In genomic region chr10:18689498-18689897, GRCh38 we compare ENCODE assay signal across 12 cellular contexts. TPM values are rescaled to one million over a fixed set of nuclear protein-coding genes. Genes with fewer than 3 reads are reported as not detected.
DNase-seq lines count a peak whose midpoint lies in the region; ATAC-seq, FAIRE-seq and TF ChIP-seq lines count a peak whose summit lies in the region.
"Had no signal": no experiment of that assay in that cellular context is flagged by ENCODE, and none has a peak within 500 bp of the region (broad histone marks: within the 10 kb centered on the region; RNA-seq: fewer than 3 reads in every experiment).

No MANE protein-coding gene starts in this region.

- H3K23ac ChIP-seq in H1 (ENCODE audit: insufficient read length): no peak overlapping the region

- no peak overlapping the region for H4K5ac ChIP-seq in H1 (ENCODE audit: insufficient read length, low read depth, low read length)

- no peak overlapping the region for H2AK5ac ChIP-seq in H1 (ENCODE audit: low read depth, low read length)

- H4K91ac ChIP-seq in H1 (replicated peaks; ENCODE audit: insufficient read length, low read length): no peak overlapping the region

- no peaks in the 10 kb centered on the region for H3K36me3 Mint-ChIP-seq in activated CD8-positive, alpha-beta T cell treated with anti-CD3 and anti-CD28 coated beads for 36 hours (ENCODE audit: low read depth)
- H3K36me3 Mint-ChIP-seq in activated CD8-positive, alpha-beta T cell treated with anti-CD3 and anti-CD28 coated beads, Interleukin-2, amount 10 ng/mL, durations not matched to agents 7 days and 5 days (ENCODE audit: low read depth): no peaks in the 10 kb centered on the region

- no peaks in the 10 kb centered on the region for H3K36me3 ChIP-seq in H1 (ENCODE audit: control insufficient read depth in 2 of 4, insufficient read depth in 4 of 4, low read length in 3 of 4)
- no peaks in the 10 kb centered on the region for H3K36me3 ChIP-seq in small intestine (ENCODE audit: control insufficient read depth in 2 of 2, insufficient read depth in 2 of 2, low read length in 2 of 2)
- H3K36me3 ChIP-seq: thoracic aorta had no signal

- H3K9ac ChIP-seq in H1 (replicated peaks in 1 of 4; ENCODE audit: extremely low read depth in 1 of 4, low read depth in 3 of 4, low read length in 3 of 4): no peak overlapping the region
- H3K9ac ChIP-seq: parathyroid adenoma had no signal

- H3K4me3 Mint-ChIP-seq in activated CD8-positive, alpha-beta T cell treated with anti-CD3 and anti-CD28 coated beads for 36 hours: no peak overlapping the region
- H3K4me3 Mint-ChIP-seq in activated CD8-positive, alpha-beta T cell treated with anti-CD3 and anti-CD28 coated beads, Interleukin-2, amount 10 ng/mL, durations not matched to agents 7 days and 5 days: no peak overlapping the region

- no peaks in the 10 kb centered on the region for H4K20me1 ChIP-seq in H1 (replicated peaks in 1 of 2; ENCODE audit: control insufficient read depth in 1 of 2, insufficient read depth in 2 of 2, low read length in 2 of 2)

- H3K9me3 ChIP-seq in H1 (ENCODE audit: insufficient read depth in 2 of 2, low read depth in 1 of 2, low read length in 1 of 2) (no peaks in the 10 kb centered on the region), small intestine (ENCODE audit: control insufficient read depth, low read depth) (no peaks in the 10 kb centered on the region)
- H3K9me3 ChIP-seq: thoracic aorta had no signal

- no peak overlapping the region for H4K8ac ChIP-seq in H1 (ENCODE audit: extremely low read depth, insufficient read depth, low read length)

- no peak overlapping the region for H2BK120ac ChIP-seq in H1 (replicated peaks; ENCODE audit: low read depth, low read length)

- FAIRE-seq in H1 (lab: Jason Lieb, UNC): no peak
- no peak for FAIRE-seq in small intestine (lab: Jason Lieb, UNC)

- no peak overlapping the region for H2BK5ac ChIP-seq in H1 (ENCODE audit: low read depth, low read length)

- H3K4me1 ChIP-seq in H1 (replicated peaks in 1 of 4; ENCODE audit: control insufficient read depth in 3 of 4, insufficient read depth in 4 of 4, low read length in 3 of 4) (0 out of 7 replicates have a peak, but pooled peaks cover 0 to 2% (median under 1%) of the 10 kb centered on the region in 4 experiments), small intestine (ENCODE audit: control insufficient read depth in 2 of 2, insufficient read depth in 1 of 2, low read depth in 1 of 2, low read length in 1 of 2) (no peaks in the 10 kb centered on the region)
- H3K4me1 ChIP-seq: parathyroid adenoma had no signal

- CTCF ChIA-PET in activated CD8-positive, alpha-beta T cell treated with anti-CD3 and anti-CD28 coated beads for 36 hours (lab: Charles Lee): interaction anchor here (1.0 kb wide), 1 partner anchor 10 kb away, joined by 3 read pairs; no protein-coding TSS in a partner anchor
- CTCF ChIA-PET in activated CD8-positive, alpha-beta T cell treated with anti-CD3 and anti-CD28 coated beads, Interleukin-2, amount 10 ng/mL, durations not matched to agents 7 days and 5 days (lab: Charles Lee): no interaction called here
- CTCF ChIA-PET in H1 (lab: Charles Lee; ENCODE audit: partially characterized antibody): interaction anchor here (1.0 to 1.3 kb wide), 2 partner anchors 24 to 480 kb away, joined by 3 read pairs; no protein-coding TSS in a partner anchor

- H3K27me3 Mint-ChIP-seq in activated CD8-positive, alpha-beta T cell treated with anti-CD3 and anti-CD28 coated beads for 36 hours: no peaks in the 10 kb centered on the region
- no peaks in the 10 kb centered on the region for H3K27me3 Mint-ChIP-seq in activated CD8-positive, alpha-beta T cell treated with anti-CD3 and anti-CD28 coated beads, Interleukin-2, amount 10 ng/mL, durations not matched to agents 7 days and 5 days (ENCODE audit: low read depth)

- DNase-seq in activated CD8-positive, alpha-beta T cell treated with anti-CD3 and anti-CD28 coated beads for 36 hours: no peak
- no peak for DNase-seq in activated CD8-positive, alpha-beta T cell treated with anti-CD3 and anti-CD28 coated beads, Interleukin-2, amount 10 ng/mL, durations not matched to agents 7 days and 5 days
- DNase-seq in NCI-H82 (lab: John Stamatoyannopoulos, UW) (peak; percentile 9), H1 (ENCODE audit: low read depth in 1 of 2, low spot score in 2 of 2) (no peak), small intestine (peak; percentile 34), epidermal melanocyte (ENCODE audit: insufficient read length, low spot score) (no peak), activated T-cell treated with anti-CD3 and anti-CD28 coated beads for 4 hours (no peak)
- DNase-seq: caudate nucleus, GDM1 had no signal

- intact Hi-C loops in activated CD8-positive, alpha-beta T cell treated with anti-CD3 and anti-CD28 coated beads for 36 hours (cut with micrococcal nuclease): no loop called here

- no peaks in the 10 kb centered on the region for H3K79me1 ChIP-seq in H1 (ENCODE audit: low read depth, low read length)

- no peaks in the 10 kb centered on the region for H3K23me2 ChIP-seq in H1 (ENCODE audit: low read depth, low read length)

- peak; percentile 18 for TF ChIP-seq CTCF in activated CD8-positive, alpha-beta T cell treated with anti-CD3 and anti-CD28 coated beads for 36 hours (IDR thresholded peaks at IDR 0.05)
- TF ChIP-seq CTCF in H1 (IDR thresholded peaks at IDR 0.05; ENCODE audit: control extremely low read depth in 1 of 3, insufficient read depth in 1 of 3, low read depth in 1 of 3, low read length in 3 of 3): peak in 1 of 3 experiments; percentile 7; a peak in 1 of 4 replicates

- no peak overlapping the region for H3K4ac ChIP-seq in H1 (replicated peaks; ENCODE audit: insufficient read length, low read depth, low read length)

- H2BK15ac ChIP-seq in H1 (ENCODE audit: low read length): no peak overlapping the region

- H3K27ac Mint-ChIP-seq in activated CD8-positive, alpha-beta T cell treated with anti-CD3 and anti-CD28 coated beads for 36 hours: no peak overlapping the region
- H3K27ac Mint-ChIP-seq in activated CD8-positive, alpha-beta T cell treated with anti-CD3 and anti-CD28 coated beads, Interleukin-2, amount 10 ng/mL, durations not matched to agents 7 days and 5 days: no peak overlapping the region

- no peaks in the 10 kb centered on the region for H3K9me3 Mint-ChIP-seq in activated CD8-positive, alpha-beta T cell treated with anti-CD3 and anti-CD28 coated beads for 36 hours
- H3K9me3 Mint-ChIP-seq in activated CD8-positive, alpha-beta T cell treated with anti-CD3 and anti-CD28 coated beads, Interleukin-2, amount 10 ng/mL, durations not matched to agents 7 days and 5 days (ENCODE audit: insufficient read depth): no peaks in the 10 kb centered on the region

- H3K4me1 Mint-ChIP-seq in activated CD8-positive, alpha-beta T cell treated with anti-CD3 and anti-CD28 coated beads for 36 hours (ENCODE audit: low read depth): peaks cover 6% of the 10 kb centered on the region
- peaks cover 9% of the 10 kb centered on the region for H3K4me1 Mint-ChIP-seq in activated CD8-positive, alpha-beta T cell treated with anti-CD3 and anti-CD28 coated beads, Interleukin-2, amount 10 ng/mL, durations not matched to agents 7 days and 5 days (ENCODE audit: low read depth)

- no peaks in the 10 kb centered on the region for H3K79me2 ChIP-seq in H1 (ENCODE audit: control insufficient read depth in 1 of 2, insufficient read depth in 2 of 2, low read length in 2 of 2)
- H3K79me2 ChIP-seq: parathyroid adenoma had no signal

- peak; percentile 55 to 65 for TF ChIP-seq RAD21 in H1 (IDR thresholded peaks at IDR 0.05 in 1 of 2, conservative IDR thresholded peaks at IDR 0.05 in 1 of 2; ENCODE audit: low read depth in 2 of 2, low read length in 2 of 2)

- H3K4me3 ChIP-seq in H1 (ENCODE audit: extremely low read depth in 1 of 4, insufficient read depth in 2 of 4, low read depth in 3 of 4, low read length in 4 of 4) (no peak overlapping the region), small intestine (ENCODE audit: low read depth in 1 of 2, low read length in 2 of 2) (no peak overlapping the region)
- H3K4me3 ChIP-seq: thoracic aorta had no signal

- no peak overlapping the region for H3K18ac ChIP-seq in H1 (ENCODE audit: extremely low read depth, low read length)

- H3K14ac ChIP-seq in H1 (ENCODE audit: insufficient read length): no peak overlapping the region

- no peak overlapping the region for H2BK20ac ChIP-seq in H1 (ENCODE audit: low read length)

- no peak overlapping the region for H3K56ac ChIP-seq in H1 (replicated peaks; ENCODE audit: insufficient read length, low read depth, low read length)

- no peak overlapping the region for H2AFZ ChIP-seq in H1 (ENCODE audit: low read length)
- H2AFZ ChIP-seq: parathyroid adenoma had no signal

- H2BK12ac ChIP-seq in H1 (ENCODE audit: low read depth, low read length): no peak overlapping the region

- WGBS in H1 (ENCODE audit: extremely low coverage in 1 of 2, insufficient coverage in 1 of 2, insufficient read length in 1 of 2, insufficient replicate concordance in 2 of 2, low coverage in 1 of 2, low lambda C conversion rate in 2 of 2, missing lambda C conversion rate in 1 of 2), 2 experiments: 62% methylated on average over 3 of the region's 3 CpGs; no CpG with 5 or more reads in 1 of the 2 experiments
- whole genome bisulfite sequencing in small intestine, 3 donors: 9 to 16% (median 12%) methylated on average over 3 of the region's 3 CpGs

- H3K27ac ChIP-seq in H1 (ENCODE audit: low read depth, low read length): no peak overlapping the region
- no peak overlapping the region for H3K27ac ChIP-seq in small intestine (ENCODE audit: low read depth in 1 of 2, low read length in 1 of 2)
- H3K27ac ChIP-seq: parathyroid adenoma, thoracic aorta had no signal

- TF ChIP-seq POLR2A in H1 (IDR thresholded peaks at IDR 0.05; ENCODE audit: control extremely low read depth in 1 of 2, low read depth in 2 of 2, low read length in 2 of 2): no peak

- H3K4me2 ChIP-seq in H1 (ENCODE audit: insufficient read depth in 1 of 2, low read depth in 2 of 2, low read length in 2 of 2): no peak overlapping the region

- POLR2A ChIA-PET in activated CD8-positive, alpha-beta T cell treated with anti-CD3 and anti-CD28 coated beads for 36 hours (lab: Charles Lee): no interaction called here
- POLR2A ChIA-PET in activated CD8-positive, alpha-beta T cell treated with anti-CD3 and anti-CD28 coated beads, Interleukin-2, amount 10 ng/mL, durations not matched to agents 7 days and 5 days (lab: Charles Lee): no interaction called here
- POLR2A ChIA-PET in H1 (lab: Charles Lee; ENCODE audit: partially characterized antibody): interaction anchor here (1.3 kb wide), 1 partner anchor 11 kb away, joined by 3 read pairs; no protein-coding TSS in a partner anchor

- TF ChIP-seq EP300 in H1 (IDR thresholded peaks at IDR 0.05; ENCODE audit: borderline replicate concordance in 1 of 2, low read depth in 2 of 2, low read length in 2 of 2): no peak

- no peaks in the 10 kb centered on the region for H3K27me3 ChIP-seq in H1 (replicated peaks in 1 of 4; ENCODE audit: control insufficient read depth in 3 of 4, extremely low read depth in 1 of 4, insufficient read depth in 3 of 4, low read length in 3 of 4)
- H3K27me3 ChIP-seq in small intestine (ENCODE audit: control insufficient read depth in 2 of 2, insufficient read depth in 2 of 2, low read length in 2 of 2): no peaks in the 10 kb centered on the region

- ATAC-seq in activated CD8-positive, alpha-beta T cell treated with anti-CD3 and anti-CD28 coated beads for 36 hours: no peak
- ATAC-seq in activated CD8-positive, alpha-beta T cell treated with anti-CD3 and anti-CD28 coated beads, Interleukin-2, amount 10 ng/mL, durations not matched to agents 7 days and 5 days: no peak
- ATAC-seq in HG03175 (IDR thresholded peaks at IDR 0.05; ENCODE audit: unreplicated experiment): no peak

RNA-seq across cellular contexts. Expression of gene ARL5B, which starts 30.3 kb away (rescaled TPM):
- 10 to 100 TPM; 12.2 to 12.7 TPM for total RNA-seq in activated CD8-positive, alpha-beta T cell treated with anti-CD3 and anti-CD28 coated beads for 36 hours
- 1 to 10 TPM; 9.1 TPM for total RNA-seq in activated CD8-positive, alpha-beta T cell treated with anti-CD3 and anti-CD28 coated beads, Interleukin-2, amount 10 ng/mL, durations not matched to agents 7 days and 5 days
- 47.2 and 52.1 TPM in 2 replicates for total RNA-seq in H1 (2021; fragmentation: NEBNext Ultra II Directional; extraction: Animal tissue kit (Norgen Biotek cat#: 25700))
- polyA plus RNA-seq in H1 (2011; rRNA removed): 5.4 and 8.4 TPM in 2 replicates
- polyA plus RNA-seq in H1 (2011; cell fraction: cytosol; rRNA removed): 11.3 TPM
- polyA plus RNA-seq in H1 (2011; cell fraction: nucleus; rRNA removed): 5.7 TPM
- 7.2 to 22.2 TPM (median 9.9 TPM) in 4 replicates for polyA plus RNA-seq in H1 (2012, experiment 1 of 2)
- polyA plus RNA-seq in H1 (2012, experiment 2 of 2): 1.7 TPM
- 33.7 TPM for polyA plus RNA-seq in H1 (2013, experiment 1 of 2)
- 30.2 TPM for polyA plus RNA-seq in H1 (2013, experiment 2 of 2)
- polyA minus RNA-seq in H1 (2011; rRNA and poly(A)+ RNA removed): 22.1 and 32.4 TPM in 2 replicates
- polyA minus RNA-seq in H1 (2011; cell fraction: cytosol; rRNA and poly(A)+ RNA removed): 18.1 TPM
- 60.8 TPM for polyA minus RNA-seq in H1 (2011; cell fraction: nucleus; rRNA and poly(A)+ RNA removed)
- 1 to 10 TPM; 5.9 to 7.4 (median 6.7) TPM for polyA plus RNA-seq in small intestine

RNA-seq across cellular contexts. Expression of gene NSUN6, which starts 38.1 kb away (rescaled TPM):
- 10 to 100 TPM; 20.7 to 21.3 TPM for total RNA-seq in activated CD8-positive, alpha-beta T cell treated with anti-CD3 and anti-CD28 coated beads for 36 hours
- total RNA-seq in activated CD8-positive, alpha-beta T cell treated with anti-CD3 and anti-CD28 coated beads, Interleukin-2, amount 10 ng/mL, durations not matched to agents 7 days and 5 days: 10 to 100 TPM; 21.2 to 24.6 TPM
- 12.9 and 14.4 TPM in 2 replicates for total RNA-seq in H1 (2021; fragmentation: NEBNext Ultra II Directional; extraction: Animal tissue kit (Norgen Biotek cat#: 25700))
- polyA plus RNA-seq in H1 (2011; rRNA removed) (4.7 and 5.9 TPM in 2 replicates), small intestine (10 to 100 TPM in 1 of 3 donors, 1 to 10 TPM in 2; 6.0 to 10.1 (median 7.0) TPM)
- 7.8 TPM for polyA plus RNA-seq in H1 (2011; cell fraction: cytosol; rRNA removed)
- 4.7 TPM for polyA plus RNA-seq in H1 (2011; cell fraction: nucleus; rRNA removed)
- polyA plus RNA-seq in H1 (2012, experiment 1 of 2): 7.5 to 11.4 TPM (median 8.0 TPM) in 4 replicates
- polyA plus RNA-seq in H1 (2012, experiment 2 of 2): 0.56 TPM
- polyA plus RNA-seq in H1 (2013, experiment 1 of 2): 13.9 TPM
- polyA plus RNA-seq in H1 (2013, experiment 2 of 2): 11.5 TPM
- polyA minus RNA-seq in H1 (2011; rRNA and poly(A)+ RNA removed): 11.4 and 14.3 TPM in 2 replicates
- 7.9 TPM for polyA minus RNA-seq in H1 (2011; cell fraction: cytosol; rRNA and poly(A)+ RNA removed)
- polyA minus RNA-seq in H1 (2011; cell fraction: nucleus; rRNA and poly(A)+ RNA removed): 30.2 TPM

Comparison
In these comparisons a context has a peak if more than half of its experiments do, and no peak if none do; other contexts are left out.
1. DNase-seq: peak in NCI-H82 (single experiment) and small intestine (single experiment); none in activated CD8-positive, alpha-beta T cell treated with anti-CD3 and anti-CD28 coated beads for 36 hours (single experiment), activated CD8-positive, alpha-beta T cell treated with anti-CD3 and anti-CD28 coated beads, Interleukin-2, amount 10 ng/mL, durations not matched to agents 7 days and 5 days (single experiment), H1 (0 of 2), epidermal melanocyte (single experiment) and activated T-cell treated with anti-CD3 and anti-CD28 coated beads for 4 hours (single experiment).